1 cellular context compared by ENCODE assay signal in genomic region chr11:64746486-64746885, GRCh38.
TF ChIP-seq lines count a peak whose summit lies in the region.

No MANE protein-coding gene starts in this region.

TF ChIP-seq in GM23338, 12 proteins besides CTCF, POLR2A, EP300 and RAD21:
- TF ChIP-seq ZNF462 (CRISPR knock-in tag; IDR thresholded peaks at IDR 0.05) (no peak), JUNB (IDR thresholded peaks at IDR 0.05; ENCODE audit: unreplicated experiment) (no peak), EZH2 (IDR thresholded peaks at IDR 0.05; ENCODE audit: low read depth, unreplicated experiment) (no peak), CREB1 (CRISPR knock-in tag; IDR thresholded peaks at IDR 0.05; ENCODE audit: low read depth) (no peak), ZNF114 (CRISPR knock-in tag; IDR thresholded peaks at IDR 0.05) (no peak), POLR2AphosphoS5 (IDR thresholded peaks at IDR 0.05; ENCODE audit: low read depth) (no peak), REST (IDR thresholded peaks at IDR 0.05; ENCODE audit: unreplicated experiment) (no peak), ETS1 (IDR thresholded peaks at IDR 0.05) (no peak), ZNF331 (CRISPR knock-in tag; IDR thresholded peaks at IDR 0.05; ENCODE audit: low read depth) (no peak), NANOG (IDR thresholded peaks at IDR 0.05; ENCODE audit: borderline replicate concordance) (no peak), EZH2phosphoT487 (IDR thresholded peaks at IDR 0.05; ENCODE audit: unreplicated experiment) (no peak), STAT1 (IDR thresholded peaks at IDR 0.05; ENCODE audit: unreplicated experiment) (no peak)
